In genomic region chrX:101659601-101660063, GRCh38 we compare ENCODE assay signal across 8 cellular contexts. TPM values are rescaled to one million over a fixed set of nuclear protein-coding genes. Genes with fewer than 3 reads are reported as not detected.
A peak's percentile ranks its signal among the peaks of the same experiment; 100 is the strongest.
DNase-seq lines count a peak whose midpoint lies in the region; ATAC-seq and TF ChIP-seq lines count a peak whose summit lies in the region.

TSS of gene ARMCX2 (minus strand) at chrX:101659850. CDS start at chrX:101657588, 2,262 bp downstream.

- H3K79me2 ChIP-seq in Loucy (ENCODE audit: insufficient read depth, low read length) = no peaks in the 10 kb centered on the region

- H3K36me3 ChIP-seq in Loucy (ENCODE audit: insufficient read depth, low read length) (no peaks in the 10 kb centered on the region), uterus (no peaks in the 10 kb centered on the region)

- no peak within 1 kb of the TSS for H3K27ac Mint-ChIP-seq in activated CD8-positive, alpha-beta T cell treated with anti-CD3 and anti-CD28 coated beads for 36 hours
- peak within 1 kb of the TSS; percentile 53 to 92 (median 78) for H3K27ac Mint-ChIP-seq in naive thymus-derived CD8-positive, alpha-beta T cell

- H4K20me1 ChIP-seq in Loucy (ENCODE audit: insufficient read depth, low read length, poor library complexity, severe bottlenecking) = no peaks in the 10 kb centered on the region

- TF ChIP-seq POLR2A in GM18951 (IDR thresholded peaks at IDR 0.05; ENCODE audit: extremely low read depth, insufficient read depth, insufficient read length) (peak; percentile 61), uterus (IDR thresholded peaks at IDR 0.05) (peak; percentile 46 to 80)

- H3K27me3 Mint-ChIP-seq in activated CD8-positive, alpha-beta T cell treated with anti-CD3 and anti-CD28 coated beads for 36 hours = no peaks in the 10 kb centered on the region
- no peaks in the 10 kb centered on the region for H3K27me3 Mint-ChIP-seq in naive thymus-derived CD8-positive, alpha-beta T cell

- H3K36me3 Mint-ChIP-seq in activated CD8-positive, alpha-beta T cell treated with anti-CD3 and anti-CD28 coated beads for 36 hours (ENCODE audit: low read depth) = no peaks in the 10 kb centered on the region
- no peaks in the 10 kb centered on the region for H3K36me3 Mint-ChIP-seq in naive thymus-derived CD8-positive, alpha-beta T cell

- POLR2A ChIA-PET in activated CD8-positive, alpha-beta T cell treated with anti-CD3 and anti-CD28 coated beads for 36 hours (lab: Charles Lee) = interaction anchor here (0.6 kb wide), 1 partner anchor 1816 kb away, joined by 3 read pairs; no protein-coding TSS in a partner anchor
- POLR2A ChIA-PET in naive thymus-derived CD8-positive, alpha-beta T cell (lab: Charles Lee) = interaction anchor here (0.6 kb wide), 1 partner anchor 272 kb away, joined by 3 read pairs; no protein-coding TSS in a partner anchor

- peaks cover 15% of the 10 kb centered on the region for H3K4me1 Mint-ChIP-seq in activated CD8-positive, alpha-beta T cell treated with anti-CD3 and anti-CD28 coated beads for 36 hours (ENCODE audit: low read depth)
- H3K4me1 Mint-ChIP-seq in naive thymus-derived CD8-positive, alpha-beta T cell = peaks cover 1 to 20% (median 12%) of the 10 kb centered on the region in 4 donors

- peak within 1 kb of the TSS; percentile 93 for H2AFZ ChIP-seq in Loucy (ENCODE audit: low read length)

- CTCF ChIA-PET in activated CD8-positive, alpha-beta T cell treated with anti-CD3 and anti-CD28 coated beads for 36 hours (lab: Charles Lee) = no interaction called here

- ATAC-seq in activated CD8-positive, alpha-beta T cell treated with anti-CD3 and anti-CD28 coated beads for 36 hours = peak; percentile 55
- peak in 1 of 2 donors; percentile 43 for ATAC-seq in naive thymus-derived CD8-positive, alpha-beta T cell

- in situ Hi-C loops in GM18951 (cut with MboI; ENCODE audit: low sequenced_read_pairs, unreplicated experiment) = no loop called here

- peak within 1 kb of the TSS; percentile 79 to 88 for H3K27ac ChIP-seq in uterus

- H3K27me3 ChIP-seq in Loucy (ENCODE audit: insufficient read depth, low read length, poor library complexity, severe bottlenecking) (peaks cover 7% of the 10 kb centered on the region), uterus (no peaks in the 10 kb centered on the region)

- TF ChIP-seq CTCF in AG10803 (conservative IDR thresholded peaks at IDR 0.05; ENCODE audit: low read length) = no peak
- TF ChIP-seq CTCF in Loucy (conservative IDR thresholded peaks at IDR 0.05; ENCODE audit: low read length) = no peak
- TF ChIP-seq CTCF in activated CD8-positive, alpha-beta T cell treated with anti-CD3 and anti-CD28 coated beads for 36 hours (IDR thresholded peaks at IDR 0.05) = no peak
- no peak for TF ChIP-seq CTCF in foreskin fibroblast (IDR thresholded peaks at IDR 0.05; ENCODE audit: low read depth, low read length)
- no peak for TF ChIP-seq CTCF in uterus (IDR thresholded peaks at IDR 0.05)

- H3K9me2 ChIP-seq in Loucy (replicated peaks; ENCODE audit: low read depth, low read length) = no peaks in the 10 kb centered on the region

- DNase-seq in AG10803 (ENCODE audit: low read depth) = peak; percentile 67
- DNase-seq in activated CD8-positive, alpha-beta T cell treated with anti-CD3 and anti-CD28 coated beads for 36 hours = peak; percentile 46
- peak; percentile 54 to 75 for DNase-seq in foreskin fibroblast
- peak in 4 of 10 donors; percentile 1 to 66 (median 18) for DNase-seq in naive thymus-derived CD8-positive, alpha-beta T cell
- peak; percentile 73 to 79 for DNase-seq in uterus
- no peak for DNase-seq in activated CD4-positive, alpha-beta T cell treated with anti-CD3 and anti-CD28 coated beads, Interleukin-2, amount 50 U/mL, for 4 hours

- intact Hi-C loops in activated CD8-positive, alpha-beta T cell treated with anti-CD3 and anti-CD28 coated beads for 36 hours (cut with micrococcal nuclease) = no loop called here
- intact Hi-C loops in uterus (cut with DNase I; ENCODE audit: low total_unique reads) = no loop called here

- H3K9ac ChIP-seq in Loucy (ENCODE audit: low read depth, low read length, poor library complexity, severe bottlenecking) = peak within 1 kb of the TSS; percentile 70

- H3K4me3 Mint-ChIP-seq in activated CD8-positive, alpha-beta T cell treated with anti-CD3 and anti-CD28 coated beads for 36 hours = peak within 1 kb of the TSS; percentile 76
- peak within 1 kb of the TSS; percentile 83 to 92 (median 88) for H3K4me3 Mint-ChIP-seq in naive thymus-derived CD8-positive, alpha-beta T cell

- H3F3A ChIP-seq in Loucy (ENCODE audit: low read depth) = no peaks in the 10 kb centered on the region

- H3K9me3 Mint-ChIP-seq in activated CD8-positive, alpha-beta T cell treated with anti-CD3 and anti-CD28 coated beads for 36 hours = no peaks in the 10 kb centered on the region
- H3K9me3 Mint-ChIP-seq in naive thymus-derived CD8-positive, alpha-beta T cell = no peaks in the 10 kb centered on the region

- no peaks in the 10 kb centered on the region for H3K4me1 ChIP-seq in Loucy (ENCODE audit: insufficient read depth, low read length, poor library complexity, severe bottlenecking)
- no peaks in the 10 kb centered on the region for H3K4me1 ChIP-seq in uterus

- H3K4me2 ChIP-seq in Loucy (ENCODE audit: low read depth, low read length, poor library complexity, severe bottlenecking) = peak within 1 kb of the TSS; percentile 73

- peak within 1 kb of the TSS; percentile 81 for H3K4me3 ChIP-seq in AG10803 (ENCODE audit: low read length)
- peak within 1 kb of the TSS; percentile 80 for H3K4me3 ChIP-seq in Loucy (ENCODE audit: low read length, poor library complexity, severe bottlenecking)
- peak within 1 kb of the TSS; percentile 77 to 80 for H3K4me3 ChIP-seq in foreskin fibroblast (ENCODE audit: low read depth in 1 of 2, low read length in 2 of 2)
- peak within 1 kb of the TSS; percentile 40 to 56 for H3K4me3 ChIP-seq in uterus

- H3K9me3 ChIP-seq in Loucy (ENCODE audit: insufficient read depth, low read depth, low read length) (no peaks in the 10 kb centered on the region), uterus (no peaks in the 10 kb centered on the region)

RNA-seq across cellular contexts. Expression of gene ARMCX2, which starts in this region (rescaled TPM):
- 10 to 100 TPM; 15.3 to 19.4 TPM for total RNA-seq in activated CD8-positive, alpha-beta T cell treated with anti-CD3 and anti-CD28 coated beads for 36 hours
- total RNA-seq in naive thymus-derived CD8-positive, alpha-beta T cell = 10 to 100 TPM; 19.8 to 24.1 TPM
- polyA plus RNA-seq in naive thymus-derived CD8-positive, alpha-beta T cell = 1 to 10 TPM; 2.4 to 8.4 (median 6.4) TPM
- total RNA-seq in uterus = 100 to 1,000 TPM in 1 of 4 donors, 10 to 100 TPM in 3; 16.4 to 105 (median 55.6) TPM

Comparison
In these comparisons a context has a peak if more than half of its experiments do, and no peak if none do; other contexts are left out.
1. DNase-seq: peak in AG10803 (single experiment), activated CD8-positive, alpha-beta T cell treated with anti-CD3 and anti-CD28 coated beads for 36 hours (single experiment), foreskin fibroblast (2 of 2) and uterus (2 of 2); none in activated CD4-positive, alpha-beta T cell treated with anti-CD3 and anti-CD28 coated beads, Interleukin-2, amount 50 U/mL, for 4 hours (0 of 2).
2. Peak in every context shown above with its lines, with median percentiles within 50 percentile points of each other: H3K4me3 ChIP-seq.